1 cellular context compared by ENCODE assay signal in genomic region chr6:148866657-148867268, GRCh38.
A peak's percentile ranks its signal among the peaks of the same experiment; 100 is the strongest.
TF ChIP-seq lines count a peak whose summit lies in the region.

No MANE protein-coding gene starts in this region.

TF ChIP-seq in GM12878, 131 proteins besides CTCF, POLR2A, EP300 and RAD21 (continued from another document and continues in another):
- TF ChIP-seq, protein P1, sequence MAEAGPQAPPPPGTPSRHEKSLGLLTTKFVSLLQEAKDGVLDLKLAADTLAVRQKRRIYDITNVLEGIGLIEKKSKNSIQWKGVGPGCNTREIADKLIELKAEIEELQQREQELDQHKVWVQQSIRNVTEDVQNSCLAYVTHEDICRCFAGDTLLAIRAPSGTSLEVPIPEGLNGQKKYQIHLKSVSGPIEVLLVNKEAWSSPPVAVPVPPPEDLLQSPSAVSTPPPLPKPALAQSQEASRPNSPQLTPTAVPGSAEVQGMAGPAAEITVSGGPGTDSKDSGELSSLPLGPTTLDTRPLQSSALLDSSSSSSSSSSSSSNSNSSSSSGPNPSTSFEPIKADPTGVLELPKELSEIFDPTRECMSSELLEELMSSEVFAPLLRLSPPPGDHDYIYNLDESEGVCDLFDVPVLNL (IDR thresholded peaks at IDR 0.05; ENCODE audit: low read depth, low read length): no peak
- no peak for TF ChIP-seq SMAD1 (IDR thresholded peaks at IDR 0.05; ENCODE audit: low read depth, partially characterized antibody)
- TF ChIP-seq CREB1 (IDR thresholded peaks at IDR 0.05; ENCODE audit: low read depth): no peak
- TF ChIP-seq CHD2 (IDR thresholded peaks at IDR 0.05; ENCODE audit: borderline replicate concordance, low read depth, low read length): no peak; the same call in 1 of the 2 replicates
- TF ChIP-seq ZNF274 (IDR thresholded peaks at IDR 0.05; ENCODE audit: insufficient read depth, insufficient read length): no peak
- TF ChIP-seq BCL3 (IDR thresholded peaks at IDR 0.05; ENCODE audit: borderline replicate concordance, insufficient read depth, low read depth, low read length, poor library complexity, severe bottlenecking): no peak
- no peak for TF ChIP-seq SMARCA5 (IDR thresholded peaks at IDR 0.05)
- no peak for TF ChIP-seq RB1 (IDR thresholded peaks at IDR 0.05; ENCODE audit: borderline replicate concordance)
- TF ChIP-seq TBL1XR1 (IDR thresholded peaks at IDR 0.05; ENCODE audit: low read depth, low read length): no peak
- TF ChIP-seq ASH2L (IDR thresholded peaks at IDR 0.05; ENCODE audit: borderline replicate concordance, low read depth): no peak
- TF ChIP-seq, protein P2, sequence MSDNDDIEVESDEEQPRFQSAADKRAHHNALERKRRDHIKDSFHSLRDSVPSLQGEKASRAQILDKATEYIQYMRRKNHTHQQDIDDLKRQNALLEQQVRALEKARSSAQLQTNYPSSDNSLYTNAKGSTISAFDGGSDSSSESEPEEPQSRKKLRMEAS (IDR thresholded peaks at IDR 0.05; ENCODE audit: low read depth, low read length): no peak
- no peak for TF ChIP-seq GABPA (IDR thresholded peaks at IDR 0.05; ENCODE audit: low read depth)
- no peak for TF ChIP-seq POLR2AphosphoS2 (IDR thresholded peaks at IDR 0.05; ENCODE audit: low read depth, low read length)
- TF ChIP-seq KDM1A (IDR thresholded peaks at IDR 0.05; ENCODE audit: borderline replicate concordance): no peak
- TF ChIP-seq, protein P3, sequence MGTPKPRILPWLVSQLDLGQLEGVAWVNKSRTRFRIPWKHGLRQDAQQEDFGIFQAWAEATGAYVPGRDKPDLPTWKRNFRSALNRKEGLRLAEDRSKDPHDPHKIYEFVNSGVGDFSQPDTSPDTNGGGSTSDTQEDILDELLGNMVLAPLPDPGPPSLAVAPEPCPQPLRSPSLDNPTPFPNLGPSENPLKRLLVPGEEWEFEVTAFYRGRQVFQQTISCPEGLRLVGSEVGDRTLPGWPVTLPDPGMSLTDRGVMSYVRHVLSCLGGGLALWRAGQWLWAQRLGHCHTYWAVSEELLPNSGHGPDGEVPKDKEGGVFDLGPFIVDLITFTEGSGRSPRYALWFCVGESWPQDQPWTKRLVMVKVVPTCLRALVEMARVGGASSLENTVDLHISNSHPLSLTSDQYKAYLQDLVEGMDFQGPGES (IDR thresholded peaks at IDR 0.05): no peak
- TF ChIP-seq RELA (IDR thresholded peaks at IDR 0.05; ENCODE audit: borderline replicate concordance, partially characterized antibody): no peak
- TF ChIP-seq E2F8 (IDR thresholded peaks at IDR 0.05; ENCODE audit: low read depth, partially characterized antibody): no peak
- TF ChIP-seq PAX8 (IDR thresholded peaks at IDR 0.05): no peak
- TF ChIP-seq NFIC (IDR thresholded peaks at IDR 0.05; ENCODE audit: low read depth, low read length): no peak; the same call in 1 of the 2 replicates
- 0 out of 2 replicates have a peak, but pooled peaks have one; percentile 50 for TF ChIP-seq NBN (IDR thresholded peaks at IDR 0.05)
- no peak for TF ChIP-seq TCF12 (IDR thresholded peaks at IDR 0.05; ENCODE audit: low read depth, low read length)
- TF ChIP-seq ZNF24 (IDR thresholded peaks at IDR 0.05): no peak
- TF ChIP-seq IKZF1 (conservative IDR thresholded peaks at IDR 0.05): peak; percentile 34; the same call in 1 of the 2 replicates
- TF ChIP-seq NRF1 (conservative IDR thresholded peaks at IDR 0.05; ENCODE audit: low read depth, low read length): no peak
- TF ChIP-seq CEBPB (IDR thresholded peaks at IDR 0.05; ENCODE audit: borderline replicate concordance in 1 of 2, low read depth in 2 of 2, low read length in 2 of 2): no peak
- no peak for TF ChIP-seq SMAD5 (IDR thresholded peaks at IDR 0.05; ENCODE audit: low read depth)
- TF ChIP-seq MXI1 (IDR thresholded peaks at IDR 0.05; ENCODE audit: low read depth, low read length): no peak
- TF ChIP-seq, protein P4, sequence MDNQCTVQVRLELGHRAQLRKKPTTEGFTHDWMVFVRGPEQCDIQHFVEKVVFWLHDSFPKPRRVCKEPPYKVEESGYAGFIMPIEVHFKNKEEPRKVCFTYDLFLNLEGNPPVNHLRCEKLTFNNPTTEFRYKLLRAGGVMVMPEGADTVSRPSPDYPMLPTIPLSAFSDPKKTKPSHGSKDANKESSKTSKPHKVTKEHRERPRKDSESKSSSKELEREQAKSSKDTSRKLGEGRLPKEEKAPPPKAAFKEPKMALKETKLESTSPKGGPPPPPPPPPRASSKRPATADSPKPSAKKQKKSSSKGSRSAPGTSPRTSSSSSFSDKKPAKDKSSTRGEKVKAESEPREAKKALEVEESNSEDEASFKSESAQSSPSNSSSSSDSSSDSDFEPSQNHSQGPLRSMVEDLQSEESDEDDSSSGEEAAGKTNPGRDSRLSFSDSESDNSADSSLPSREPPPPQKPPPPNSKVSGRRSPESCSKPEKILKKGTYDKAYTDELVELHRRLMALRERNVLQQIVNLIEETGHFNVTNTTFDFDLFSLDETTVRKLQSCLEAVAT (IDR thresholded peaks at IDR 0.05): no peak
- TF ChIP-seq RELB (IDR thresholded peaks at IDR 0.05; ENCODE audit: low read depth): peak; percentile 15; the same call in 1 of the 2 replicates
- no peak for TF ChIP-seq SUZ12 (IDR thresholded peaks at IDR 0.05; ENCODE audit: unreplicated experiment)
- TF ChIP-seq STAT3 (IDR thresholded peaks at IDR 0.05; ENCODE audit: low read depth, low read length): no peak
- TF ChIP-seq BMI1 (IDR thresholded peaks at IDR 0.05; ENCODE audit: borderline replicate concordance): no peak
- no peak for TF ChIP-seq USF2 (IDR thresholded peaks at IDR 0.05; ENCODE audit: borderline replicate concordance, low read depth, low read length)
- TF ChIP-seq, protein P5, sequence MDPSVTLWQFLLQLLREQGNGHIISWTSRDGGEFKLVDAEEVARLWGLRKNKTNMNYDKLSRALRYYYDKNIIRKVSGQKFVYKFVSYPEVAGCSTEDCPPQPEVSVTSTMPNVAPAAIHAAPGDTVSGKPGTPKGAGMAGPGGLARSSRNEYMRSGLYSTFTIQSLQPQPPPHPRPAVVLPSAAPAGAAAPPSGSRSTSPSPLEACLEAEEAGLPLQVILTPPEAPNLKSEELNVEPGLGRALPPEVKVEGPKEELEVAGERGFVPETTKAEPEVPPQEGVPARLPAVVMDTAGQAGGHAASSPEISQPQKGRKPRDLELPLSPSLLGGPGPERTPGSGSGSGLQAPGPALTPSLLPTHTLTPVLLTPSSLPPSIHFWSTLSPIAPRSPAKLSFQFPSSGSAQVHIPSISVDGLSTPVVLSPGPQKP (IDR thresholded peaks at IDR 0.05; ENCODE audit: low read depth, low read length): no peak
- 0 out of 2 replicates have a peak, but pooled peaks have one; percentile 44 for TF ChIP-seq ZNF217 (IDR thresholded peaks at IDR 0.05)
- TF ChIP-seq HDAC6 (IDR thresholded peaks at IDR 0.05; ENCODE audit: unreplicated experiment): no peak
- TF ChIP-seq HDAC2 (IDR thresholded peaks at IDR 0.05): no peak
- TF ChIP-seq BCL11A (IDR thresholded peaks at IDR 0.05; ENCODE audit: low read depth, low read length): no peak
- no peak for TF ChIP-seq NR2C1 (IDR thresholded peaks at IDR 0.05)
- TF ChIP-seq, protein P6, sequence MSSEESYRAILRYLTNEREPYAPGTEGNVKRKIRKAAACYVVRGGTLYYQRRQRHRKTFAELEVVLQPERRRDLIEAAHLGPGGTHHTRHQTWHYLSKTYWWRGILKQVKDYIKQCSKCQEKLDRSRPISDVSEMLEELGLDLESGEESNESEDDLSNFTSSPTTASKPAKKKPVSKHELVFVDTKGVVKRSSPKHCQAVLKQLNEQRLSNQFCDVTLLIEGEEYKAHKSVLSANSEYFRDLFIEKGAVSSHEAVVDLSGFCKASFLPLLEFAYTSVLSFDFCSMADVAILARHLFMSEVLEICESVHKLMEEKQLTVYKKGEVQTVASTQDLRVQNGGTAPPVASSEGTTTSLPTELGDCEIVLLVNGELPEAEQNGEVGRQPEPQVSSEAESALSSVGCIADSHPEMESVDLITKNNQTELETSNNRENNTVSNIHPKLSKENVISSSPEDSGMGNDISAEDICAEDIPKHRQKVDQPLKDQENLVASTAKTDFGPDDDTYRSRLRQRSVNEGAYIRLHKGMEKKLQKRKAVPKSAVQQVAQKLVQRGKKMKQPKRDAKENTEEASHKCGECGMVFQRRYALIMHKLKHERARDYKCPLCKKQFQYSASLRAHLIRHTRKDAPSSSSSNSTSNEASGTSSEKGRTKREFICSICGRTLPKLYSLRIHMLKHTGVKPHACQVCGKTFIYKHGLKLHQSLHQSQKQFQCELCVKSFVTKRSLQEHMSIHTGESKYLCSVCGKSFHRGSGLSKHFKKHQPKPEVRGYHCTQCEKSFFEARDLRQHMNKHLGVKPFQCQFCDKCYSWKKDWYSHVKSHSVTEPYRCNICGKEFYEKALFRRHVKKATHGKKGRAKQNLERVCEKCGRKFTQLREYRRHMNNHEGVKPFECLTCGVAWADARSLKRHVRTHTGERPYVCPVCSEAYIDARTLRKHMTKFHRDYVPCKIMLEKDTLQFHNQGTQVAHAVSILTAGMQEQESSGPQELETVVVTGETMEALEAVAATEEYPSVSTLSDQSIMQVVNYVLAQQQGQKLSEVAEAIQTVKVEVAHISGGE (CRISPR knock-in tag; IDR thresholded peaks at IDR 0.05): no peak
- TF ChIP-seq ZZZ3 (IDR thresholded peaks at IDR 0.05; ENCODE audit: control insufficient read depth, insufficient read length, low read depth): no peak
- no peak for TF ChIP-seq FOS (IDR thresholded peaks at IDR 0.05; ENCODE audit: borderline replicate concordance, extremely low read depth, insufficient read length)
- no peak for TF ChIP-seq RCOR1 (conservative IDR thresholded peaks at IDR 0.05; ENCODE audit: low read depth, low read length)
- TF ChIP-seq DPF2 (IDR thresholded peaks at IDR 0.05): no peak
- TF ChIP-seq FOXK2 (IDR thresholded peaks at IDR 0.05): no peak
- TF ChIP-seq ZSCAN29 (IDR thresholded peaks at IDR 0.05): no peak
- TF ChIP-seq, protein P7, sequence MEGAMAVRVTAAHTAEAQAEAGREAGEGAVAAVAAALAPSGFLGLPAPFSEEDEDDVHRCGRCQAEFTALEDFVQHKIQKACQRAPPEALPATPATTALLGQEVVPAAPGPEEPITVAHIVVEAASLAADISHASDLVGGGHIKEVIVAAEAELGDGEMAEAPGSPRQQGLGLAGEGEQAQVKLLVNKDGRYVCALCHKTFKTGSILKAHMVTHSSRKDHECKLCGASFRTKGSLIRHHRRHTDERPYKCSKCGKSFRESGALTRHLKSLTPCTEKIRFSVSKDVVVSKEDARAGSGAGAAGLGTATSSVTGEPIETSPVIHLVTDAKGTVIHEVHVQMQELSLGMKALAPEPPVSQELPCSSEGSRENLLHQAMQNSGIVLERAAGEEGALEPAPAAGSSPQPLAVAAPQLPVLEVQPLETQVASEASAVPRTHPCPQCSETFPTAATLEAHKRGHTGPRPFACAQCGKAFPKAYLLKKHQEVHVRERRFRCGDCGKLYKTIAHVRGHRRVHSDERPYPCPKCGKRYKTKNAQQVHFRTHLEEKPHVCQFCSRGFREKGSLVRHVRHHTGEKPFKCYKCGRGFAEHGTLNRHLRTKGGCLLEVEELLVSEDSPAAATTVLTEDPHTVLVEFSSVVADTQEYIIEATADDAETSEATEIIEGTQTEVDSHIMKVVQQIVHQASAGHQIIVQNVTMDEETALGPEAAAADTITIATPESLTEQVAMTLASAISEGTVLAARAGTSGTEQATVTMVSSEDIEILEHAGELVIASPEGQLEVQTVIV (IDR thresholded peaks at IDR 0.05; ENCODE audit: borderline replicate concordance, partially characterized antibody): no peak
